Comparison of ENCODE assay signal across 20 cellular contexts in genomic region chr3:75341324-75342067, GRCh38.
DNase-seq lines count a peak whose midpoint lies in the region; ATAC-seq and TF ChIP-seq lines count a peak whose summit lies in the region.
"Had no signal": no experiment of that assay in that cellular context is flagged by ENCODE, and none has a peak within 500 bp of the region (broad histone marks: within the 10 kb centered on the region; RNA-seq: fewer than 3 reads in every experiment).

No MANE protein-coding gene starts in this region.

- DNase-seq in H9 (peak; percentile 76), fibroblast of mammary gland (ENCODE audit: low read depth) (peak; percentile 5), glutamatergic neuron (no peak)
- no peak for DNase-seq in activated CD4-positive, alpha-beta T cell treated with anti-CD3 and anti-CD28 coated beads, Interleukin-2, amount 10 ng/mL, durations not matched to agents 7 days and 5 days
- no peak for DNase-seq in activated naive CD4-positive, alpha-beta T cell (lab: John Stamatoyannopoulos, UW)
- DNase-seq: activated CD4-positive, CD25-positive, alpha-beta regulatory T cell treated with anti-CD3 and anti-CD28 coated beads, Interleukin-2, amount 50 U/mL, for 72 hours; activated CD8-positive, alpha-beta memory T cell treated with anti-CD3 and anti-CD28 coated beads, Interleukin-2, amount 50 U/mL, for 4 hours; foreskin keratinocyte; NCI-H1930; NCI-H69; SHP77 treated with DMSO at 0.1 percent for 48 hours; stimulated activated CD4-positive, alpha-beta T cell treated with anti-CD3 and anti-CD28 coated beads, Interleukin-4, amount 100 ng/mL, for 1 hour; T-helper 2 cell; thyroid gland had no signal

- H3K27ac ChIP-seq in H9 (ENCODE audit: insufficient read length, low read depth, low read length) (no peak overlapping the region), OCI-LY1 (ENCODE audit: low read depth, low read length, poor library complexity, severe bottlenecking) (no peak overlapping the region), parathyroid adenoma (no peak overlapping the region)
- H3K27ac ChIP-seq: foreskin keratinocyte, thyroid gland had no signal

- no peak overlapping the region for H4K5ac ChIP-seq in H9 (ENCODE audit: insufficient read length, low read depth, low read length)

- no peak overlapping the region for H2BK15ac ChIP-seq in H9 (ENCODE audit: low read depth, low read length)

- H2BK5ac ChIP-seq in H9 (ENCODE audit: insufficient read length, low read length): no peak overlapping the region

- no peaks in the 10 kb centered on the region for H3K9me3 Mint-ChIP-seq in H9
- no peaks in the 10 kb centered on the region for H3K9me3 Mint-ChIP-seq in activated CD4-positive, alpha-beta T cell treated with anti-CD3 and anti-CD28 coated beads, Interleukin-2, amount 10 ng/mL, durations not matched to agents 7 days and 5 days
- peaks cover 1% of the 10 kb centered on the region for H3K9me3 Mint-ChIP-seq in glutamatergic neuron (ENCODE audit: unreplicated experiment)
- H3K9me3 Mint-ChIP-seq: activated naive CD4-positive, alpha-beta T cell treated with anti-CD3 and anti-CD28 coated beads, Interleukin-2, amount 50 U/mL, for 72 hours; central memory CD8-positive, alpha-beta T cell had no signal

- no peak overlapping the region for H2BK12ac ChIP-seq in H9 (ENCODE audit: insufficient read length, low read depth, low read length)

- ATAC-seq in activated CD4-positive, CD25-positive, alpha-beta regulatory T cell treated with anti-CD3 and anti-CD28 coated beads, Interleukin-2, amount 50 U/mL, for 24 hours: no peak
- ATAC-seq: activated naive CD4-positive, alpha-beta T cell treated with anti-CD3 and anti-CD28 coated beads, Interleukin-2, amount 50 U/mL, for 72 hours; foreskin keratinocyte had no signal

- H3K9ac ChIP-seq in H9 (ENCODE audit: extremely low read depth, insufficient read length, low read length) (no peak overlapping the region), OCI-LY1 (ENCODE audit: low read length) (no peak overlapping the region), parathyroid adenoma (no peak overlapping the region)

- no peaks in the 10 kb centered on the region for H3K79me1 ChIP-seq in H9 (ENCODE audit: insufficient read depth, low read depth, low read length, poor library complexity, severe bottlenecking)

- H4K91ac ChIP-seq in H9 (ENCODE audit: insufficient read length, low read depth, low read length): no peak overlapping the region

- TF ChIP-seq CTCF in H9 (conservative IDR thresholded peaks at IDR 0.05) (peak; percentile 67), OCI-LY1 (IDR thresholded peaks at IDR 0.05; ENCODE audit: low read length) (peak; percentile 25; the same call in 1 of the 2 replicates), fibroblast of mammary gland (conservative IDR thresholded peaks at IDR 0.05; ENCODE audit: control insufficient read depth, insufficient read depth, low read depth, low read length) (no peak), parathyroid adenoma (IDR thresholded peaks at IDR 0.05) (peak; percentile 42), glutamatergic neuron (IDR thresholded peaks at IDR 0.05; ENCODE audit: partially characterized antibody, unreplicated experiment) (no peak)

- H3K4me3 Mint-ChIP-seq in H9 (peak overlapping the region; percentile 50 to 55; a peak in 4 of 5 replicates), glutamatergic neuron (ENCODE audit: unreplicated experiment) (no peak overlapping the region)
- no peak overlapping the region for H3K4me3 Mint-ChIP-seq in activated CD4-positive, alpha-beta T cell treated with anti-CD3 and anti-CD28 coated beads, Interleukin-2, amount 10 ng/mL, durations not matched to agents 7 days and 5 days
- H3K4me3 Mint-ChIP-seq: CD14-positive monocyte; central memory CD8-positive, alpha-beta T cell had no signal

- H3K4me1 Mint-ChIP-seq in H9 (peaks cover 7 to 9% of the 10 kb centered on the region in 2 experiments), glutamatergic neuron (ENCODE audit: low read depth, unreplicated experiment) (no peaks in the 10 kb centered on the region)
- no peaks in the 10 kb centered on the region for H3K4me1 Mint-ChIP-seq in activated CD4-positive, alpha-beta T cell treated with anti-CD3 and anti-CD28 coated beads, Interleukin-2, amount 10 ng/mL, durations not matched to agents 7 days and 5 days
- H3K4me1 Mint-ChIP-seq: CD14-positive monocyte; central memory CD8-positive, alpha-beta T cell had no signal

- H3K4me1 ChIP-seq in H9 (ENCODE audit: insufficient read depth, low read length) (no peaks in the 10 kb centered on the region), OCI-LY1 (ENCODE audit: insufficient read depth, low read length, severe bottlenecking) (no peaks in the 10 kb centered on the region), parathyroid adenoma (no peaks in the 10 kb centered on the region)
- H3K4me1 ChIP-seq: foreskin keratinocyte, thyroid gland had no signal

- peak overlapping the region; percentile 51 for H3K4me2 ChIP-seq in H9 (ENCODE audit: insufficient read depth, insufficient read length, low read length)
- H3K4me2 ChIP-seq in OCI-LY1 (ENCODE audit: low read length): no peak overlapping the region
- no peak overlapping the region for H3K4me2 ChIP-seq in parathyroid adenoma (ENCODE audit: low read length)

- H3K23me2 ChIP-seq in H9 (ENCODE audit: insufficient read length, low read depth, low read length, poor library complexity, severe bottlenecking): peaks cover 3% of the 10 kb centered on the region

- H2AFZ ChIP-seq in H9 (ENCODE audit: low read length): no peak overlapping the region
- no peak overlapping the region for H2AFZ ChIP-seq in OCI-LY1 (ENCODE audit: low read length)
- H2AFZ ChIP-seq in parathyroid adenoma: peak overlapping the region; percentile 81

- H3F3A ChIP-seq in OCI-LY1 (ENCODE audit: insufficient read depth, low read length): no peaks in the 10 kb centered on the region

- H4K20me1 ChIP-seq in H9 (ENCODE audit: control insufficient read depth, insufficient read depth, insufficient read length) (no peaks in the 10 kb centered on the region), OCI-LY1 (ENCODE audit: insufficient read depth, low read length) (no peaks in the 10 kb centered on the region)

- H3K18ac ChIP-seq in H9 (ENCODE audit: insufficient read length, low read depth, low read length): no peak overlapping the region

- H3T11ph ChIP-seq in H9 (ENCODE audit: low read length): no peak overlapping the region

- POLR2A ChIA-PET in activated CD4-positive, alpha-beta T cell treated with anti-CD3 and anti-CD28 coated beads, Interleukin-2, amount 10 ng/mL, durations not matched to agents 7 days and 5 days (lab: Charles Lee): no interaction called here

- H3K79me2 ChIP-seq in H9 (ENCODE audit: insufficient read depth, low read length) (no peaks in the 10 kb centered on the region), OCI-LY1 (ENCODE audit: insufficient read depth, low read length) (no peaks in the 10 kb centered on the region), parathyroid adenoma (no peaks in the 10 kb centered on the region)

- H3K4me3 ChIP-seq in OCI-LY1 (ENCODE audit: low read depth, low read length, poor library complexity, severe bottlenecking) (no peak overlapping the region), fibroblast of mammary gland (ENCODE audit: control insufficient read depth, low read depth, low read length) (no peak overlapping the region), parathyroid adenoma (ENCODE audit: low read depth, low read length) (no peak overlapping the region)
- H3K4me3 ChIP-seq: thyroid gland had no signal

- no peaks in the 10 kb centered on the region for H3K9me2 ChIP-seq in OCI-LY1 (ENCODE audit: low read depth, low read length)

- H3K14ac ChIP-seq in H9 (ENCODE audit: insufficient read depth, low read length): 0 out of 2 replicates have a peak overlapping the region, but pooled peaks have one; percentile 6

- H2AK5ac ChIP-seq in H9 (ENCODE audit: insufficient read length, low read length): no peak overlapping the region

- H3K27me3 Mint-ChIP-seq in H9 (ENCODE audit: low read depth) (peaks cover 7% of the 10 kb centered on the region; the same call in 1 of the 2 replicates), glutamatergic neuron (ENCODE audit: unreplicated experiment) (peaks cover 2% of the 10 kb centered on the region)
- H3K27me3 Mint-ChIP-seq in activated CD4-positive, alpha-beta T cell treated with anti-CD3 and anti-CD28 coated beads, Interleukin-2, amount 10 ng/mL, durations not matched to agents 7 days and 5 days: no peaks in the 10 kb centered on the region
- H3K27me3 Mint-ChIP-seq: central memory CD8-positive, alpha-beta T cell had no signal

- no peaks in the 10 kb centered on the region for H3K36me3 Mint-ChIP-seq in H9 (ENCODE audit: insufficient read depth in 1 of 3, low read depth in 3 of 3)
- no peaks in the 10 kb centered on the region for H3K36me3 Mint-ChIP-seq in activated CD4-positive, alpha-beta T cell treated with anti-CD3 and anti-CD28 coated beads, Interleukin-2, amount 10 ng/mL, durations not matched to agents 7 days and 5 days (ENCODE audit: low read depth)
- H3K36me3 Mint-ChIP-seq in glutamatergic neuron (ENCODE audit: unreplicated experiment): no peaks in the 10 kb centered on the region
- H3K36me3 Mint-ChIP-seq: activated naive CD4-positive, alpha-beta T cell treated with anti-CD3 and anti-CD28 coated beads, Interleukin-2, amount 50 U/mL, for 72 hours; CD14-positive monocyte had no signal

- CTCF ChIA-PET in activated CD4-positive, alpha-beta T cell treated with anti-CD3 and anti-CD28 coated beads, Interleukin-2, amount 10 ng/mL, durations not matched to agents 7 days and 5 days (lab: Charles Lee): no interaction called here

- no peak overlapping the region for H2BK120ac ChIP-seq in H9 (ENCODE audit: low read depth, low read length, poor library complexity, severe bottlenecking)

- H3K27me3 ChIP-seq in H9 (ENCODE audit: insufficient read depth, low read length) (no peaks in the 10 kb centered on the region), OCI-LY1 (ENCODE audit: insufficient read depth, low read length) (no peaks in the 10 kb centered on the region), parathyroid adenoma (ENCODE audit: control insufficient read depth, insufficient read depth, low read length) (no peaks in the 10 kb centered on the region)
- H3K27me3 ChIP-seq: foreskin keratinocyte, thyroid gland had no signal

- no peaks in the 10 kb centered on the region for H3K36me3 ChIP-seq in OCI-LY1 (ENCODE audit: insufficient read depth, low read length)
- no peaks in the 10 kb centered on the region for H3K36me3 ChIP-seq in parathyroid adenoma (ENCODE audit: control insufficient read depth, insufficient read depth, low read length)
- H3K36me3 ChIP-seq: thyroid gland had no signal

- H3K4ac ChIP-seq in H9 (ENCODE audit: low read depth, low read length): no peak overlapping the region

- H2BK20ac ChIP-seq in H9 (ENCODE audit: low read depth, low read length, poor library complexity, severe bottlenecking): no peak overlapping the region

- H3K56ac ChIP-seq in H9 (ENCODE audit: insufficient read length, low read depth, low read length): no peak overlapping the region

- H4K8ac ChIP-seq in H9 (replicated peaks; ENCODE audit: insufficient read length, low read depth, low read length): no peak overlapping the region

- WGBS in H9 (ENCODE audit: extremely low coverage, insufficient read length, low lambda C conversion rate): no CpG with 5 or more reads among the region's 12 CpGs

- no peaks in the 10 kb centered on the region for H3K9me3 ChIP-seq in H9 (ENCODE audit: control insufficient read depth, low read depth, low read length)
- no peaks in the 10 kb centered on the region for H3K9me3 ChIP-seq in OCI-LY1 (ENCODE audit: low read length)
- H3K9me3 ChIP-seq in parathyroid adenoma (ENCODE audit: control insufficient read depth, low read length): no peaks in the 10 kb centered on the region
- H3K9me3 ChIP-seq: thyroid gland had no signal

- H3K23ac ChIP-seq in H9 (ENCODE audit: insufficient read length, low read depth, low read length): no peak overlapping the region

- no peak overlapping the region for H3K27ac Mint-ChIP-seq in H9
- H3K27ac Mint-ChIP-seq in activated CD4-positive, alpha-beta T cell treated with anti-CD3 and anti-CD28 coated beads, Interleukin-2, amount 10 ng/mL, durations not matched to agents 7 days and 5 days: no peak overlapping the region
- no peak overlapping the region for H3K27ac Mint-ChIP-seq in glutamatergic neuron (ENCODE audit: unreplicated experiment)

Comparison
In these comparisons a context has a peak if more than half of its experiments do, and no peak if none do; other contexts are left out.
1. DNase-seq: peak in H9 (single experiment) and fibroblast of mammary gland (single experiment); none in activated CD4-positive, alpha-beta T cell treated with anti-CD3 and anti-CD28 coated beads, Interleukin-2, amount 10 ng/mL, durations not matched to agents 7 days and 5 days (single experiment), glutamatergic neuron (single experiment) and activated naive CD4-positive, alpha-beta T cell (0 of 4).
2. H3K4me3 Mint-ChIP-seq: peak in H9 (2 of 2); none in activated CD4-positive, alpha-beta T cell treated with anti-CD3 and anti-CD28 coated beads, Interleukin-2, amount 10 ng/mL, durations not matched to agents 7 days and 5 days (single experiment) and glutamatergic neuron (single experiment).
3. CTCF ChIP-seq: peak in H9 (single experiment), OCI-LY1 (single experiment) and parathyroid adenoma (single experiment); none in fibroblast of mammary gland (single experiment) and glutamatergic neuron (single experiment).